In the genomic region with DNA sequence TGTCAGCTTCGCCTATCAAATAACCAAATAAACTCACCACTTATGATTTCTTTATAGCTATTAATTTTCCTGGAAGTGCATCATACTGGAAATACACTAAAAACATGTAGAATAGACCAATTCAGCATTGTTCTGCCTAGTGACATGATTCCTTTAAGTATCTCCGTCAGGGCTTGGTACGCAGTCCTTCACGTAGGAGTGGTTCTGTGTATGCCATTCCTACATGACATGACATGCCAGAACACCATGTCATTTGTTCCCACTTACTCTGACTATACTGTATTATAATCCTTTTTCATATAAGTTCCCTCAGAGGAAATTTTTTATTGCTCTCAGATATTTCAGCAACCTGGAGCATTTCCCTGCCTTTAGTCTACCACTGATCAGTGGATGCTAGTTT, we compare ENCODE assay signal across 21 cellular contexts.
"Had no signal": no experiment of that assay in that cellular context is flagged by ENCODE, and none has a peak within 500 bp of the region (broad histone marks: within the 10 kb centered on the region; RNA-seq: fewer than 3 reads in every experiment).

No MANE protein-coding gene starts in this region.

- DNase-seq: colonic mucosa; cortex of kidney; effector CD8-positive, alpha-beta T cell; effector memory CD8-positive, alpha-beta T cell; endodermal cell; foreskin melanocyte; gastrocnemius medialis; heart left ventricle; hypothalamus; immature natural killer cell; islet precursor cell; left cardiac atrium; left lung; left ventricle myocardium superior; lower lobe of right lung; mesendoderm; midbrain; naive thymus-derived CD4-positive, alpha-beta T cell had no signal

- H3K4me2 ChIP-seq: hepatocyte had no signal

- H3K79me2 ChIP-seq: hepatocyte had no signal

- ATAC-seq: effector memory CD8-positive, alpha-beta T cell; gastrocnemius medialis; heart left ventricle; left cardiac atrium; left lung; left ventricle myocardium superior; lower lobe of right lung; naive thymus-derived CD4-positive, alpha-beta T cell had no signal

- FAIRE-seq: endometrium had no signal

- H3K27me3 ChIP-seq: colonic mucosa, esophagus muscularis mucosa, gastrocnemius medialis, heart left ventricle, hepatocyte, left lung had no signal

- H3K9me3 ChIP-seq: colonic mucosa, esophagus muscularis mucosa, gastrocnemius medialis, heart left ventricle, left lung, lower lobe of right lung had no signal

- H3K27ac ChIP-seq: colonic mucosa, esophagus muscularis mucosa, gastrocnemius medialis, heart left ventricle, hepatocyte, left lung, lower lobe of right lung had no signal

- H3K4me1 ChIP-seq: colonic mucosa, esophagus muscularis mucosa, gastrocnemius medialis, heart left ventricle, left lung, lower lobe of right lung had no signal

- H2AFZ ChIP-seq: hepatocyte had no signal

- H3K4me3 ChIP-seq: colonic mucosa, esophagus muscularis mucosa, gastrocnemius medialis, heart left ventricle, hepatocyte, left lung, lower lobe of right lung had no signal

- H3K36me3 ChIP-seq: colonic mucosa, esophagus muscularis mucosa, gastrocnemius medialis, heart left ventricle, left lung, lower lobe of right lung had no signal
